22 cellular contexts compared by ENCODE assay signal in the genomic region with DNA sequence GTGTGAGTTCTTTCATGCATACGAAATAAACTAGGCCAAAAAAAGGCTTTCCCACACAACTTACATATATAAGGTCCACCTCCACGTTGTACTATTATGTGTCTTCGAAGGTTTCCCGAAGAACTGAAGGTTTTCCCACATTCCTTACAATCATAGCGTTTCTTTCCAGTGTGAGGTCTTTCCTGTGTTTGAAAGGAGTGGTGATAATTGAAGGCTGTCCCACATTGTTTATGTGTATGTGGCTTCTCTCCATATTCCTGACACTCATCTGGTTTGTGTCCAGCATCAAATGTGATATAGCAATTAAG. TPM values are rescaled to one million over a fixed set of nuclear protein-coding genes. Genes with fewer than 3 reads are reported as not detected.
A peak's percentile ranks its signal among the peaks of the same experiment; 100 is the strongest.
DNase-seq lines count a peak whose midpoint lies in the region; ATAC-seq, FAIRE-seq and TF ChIP-seq lines count a peak whose summit lies in the region.
"Had no signal": no experiment of that assay in that cellular context is flagged by ENCODE, and none has a peak within 500 bp of the region (broad histone marks: within the 10 kb centered on the region; RNA-seq: fewer than 3 reads in every experiment).

No MANE protein-coding gene starts in this region.

- peaks cover 38 to 80% (median 61%) of the 10 kb centered on the region in 4 donors for H3K9me3 ChIP-seq in liver (ENCODE audit: control insufficient read depth in 4 of 4, low read length in 3 of 4)
- H3K9me3 ChIP-seq in HepG2 (ENCODE audit: low read length): peaks cover 51% of the 10 kb centered on the region
- peaks cover 91% of the 10 kb centered on the region for H3K9me3 ChIP-seq in adipocyte (ENCODE audit: control insufficient read depth, low read length)
- peaks cover 26 to 76% (median 62%) of the 10 kb centered on the region in 4 donors for H3K9me3 ChIP-seq in upper lobe of left lung

- in situ Hi-C loops in HepG2 (cut with HindIII; ENCODE audit: extremely low pct_ligation_motif_present, low pct_unique_long_range_greater_than_20kb): no loop called here

- H3K27me3 Mint-ChIP-seq in activated T-cell treated with anti-CD3 and anti-CD28 coated beads, Interleukin-2, amount 50 U/mL, for 72 hours (ENCODE audit: low read depth): no peaks in the 10 kb centered on the region
- H3K27me3 Mint-ChIP-seq: B cell; CD4-positive, alpha-beta T cell had no signal

- H3K27me3 ChIP-seq in liver (ENCODE audit: control insufficient read depth in 4 of 4, insufficient read depth in 4 of 4, low read length in 3 of 4) (no peaks in the 10 kb centered on the region), HepG2 (ENCODE audit: control insufficient read depth in 1 of 2, insufficient read depth in 2 of 2, low read length in 2 of 2) (no peaks in the 10 kb centered on the region), adipocyte (replicated peaks; ENCODE audit: control insufficient read depth, insufficient read depth, low read length) (no peaks in the 10 kb centered on the region), upper lobe of left lung (no peaks in the 10 kb centered on the region)

- BruUV-seq in HepG2 (replicated peaks; lab: Mats Ljungman, UMichigan): no TSS peak

- DNase-seq in HepG2 (ENCODE audit: low spot score): no peak
- no peak for DNase-seq in adipocyte (ENCODE audit: low read depth)
- peak; percentile 1 for DNase-seq in fibroblast of peridontal ligament (ENCODE audit: extremely low read depth)
- DNase-seq in upper lobe of left lung: no peak
- no peak for DNase-seq in SKM-1 (lab: John Stamatoyannopoulos, UW; ENCODE audit: unreplicated experiment)
- DNase-seq in activated T-cell treated with anti-CD3 and anti-CD28 coated beads, Interleukin-2, amount 50 U/mL, for 72 hours: no peak
- no peak for DNase-seq in kidney glomerular epithelial cell (lab: John Stamatoyannopoulos, UW)
- DNase-seq: ACHN; C1 segment of cervical spinal cord; Calu3; CD4-positive, alpha-beta T cell; DMS 273 treated with DMSO at 0.1 percent for 48 hours; DMS79 treated with DMSO at 0.1 percent for 48 hours; EL; HFFc6 had no signal

- H3K27ac ChIP-seq in liver (ENCODE audit: low read depth in 1 of 2, low read length in 2 of 2) (no peak overlapping the region), HepG2 (ENCODE audit: extremely low read length, insufficient read depth, low read length) (no peak overlapping the region), upper lobe of left lung (no peak overlapping the region)

- POLR2A ChIA-PET in HepG2 (lab: Yijun Ruan, JAX): no interaction called here

- no peak overlapping the region for H2AFZ ChIP-seq in HepG2 (ENCODE audit: low read length)

- no peaks in the 10 kb centered on the region for H3K4me1 Mint-ChIP-seq in activated T-cell treated with anti-CD3 and anti-CD28 coated beads, Interleukin-2, amount 50 U/mL, for 72 hours (ENCODE audit: low read depth)
- H3K4me1 Mint-ChIP-seq: B cell had no signal

- CTCF ChIA-PET in HepG2 (lab: Yijun Ruan, JAX; ENCODE audit: low intra/inter-chr PET ratio, low total read pairs): no interaction called here

- H3K4me3 ChIP-seq in liver (ENCODE audit: low read depth in 1 of 3, low read length in 3 of 3) (peak overlapping the region in 2 of 3 donors; percentile 37 to 44), HepG2 (replicated peaks in 1 of 3; ENCODE audit: insufficient read depth in 1 of 3, low read depth in 2 of 3, low read length in 3 of 3) (no peak overlapping the region), adipocyte (ENCODE audit: low read length) (peak overlapping the region; percentile 59), upper lobe of left lung (no peak overlapping the region)
- H3K4me3 ChIP-seq: HAP-1 had no signal

- no peaks in the 10 kb centered on the region for H4K20me1 ChIP-seq in HepG2 (ENCODE audit: insufficient read depth, low read length)

- no peaks in the 10 kb centered on the region for H3K79me2 ChIP-seq in HepG2 (ENCODE audit: insufficient read depth, low read length)

- intact Hi-C loops in HepG2 (cut with micrococcal nuclease; ENCODE audit: unreplicated experiment): no loop called here

- TF ChIP-seq CTCF in liver (IDR thresholded peaks at IDR 0.05; ENCODE audit: low read depth, low read length, missing input control) (no peak), HepG2 (CRISPR knock-in tag; IDR thresholded peaks at IDR 0.05) (no peak), upper lobe of left lung (IDR thresholded peaks at IDR 0.05) (no peak)

- TF ChIP-seq EP300 in HepG2 (IDR thresholded peaks at IDR 0.05; ENCODE audit: low read depth in 2 of 2, low read length in 2 of 2) (no peak), HepG2 (CRISPR knock-in tag; IDR thresholded peaks at IDR 0.05; ENCODE audit: borderline replicate concordance) (no peak), upper lobe of left lung (IDR thresholded peaks at IDR 0.05) (no peak)

- TF ChIP-seq POLR2A in HepG2 (IDR thresholded peaks at IDR 0.05; ENCODE audit: insufficient read depth in 1 of 2, low read depth in 2 of 2, low read length in 2 of 2) (no peak), upper lobe of left lung (IDR thresholded peaks at IDR 0.05) (no peak)

- H3K36me3 ChIP-seq in liver (ENCODE audit: control insufficient read depth in 4 of 4, insufficient read depth in 3 of 4, low read depth in 1 of 4, low read length in 3 of 4) (peaks cover 9 to 36% (median 30%) of the 10 kb centered on the region in 4 donors), HepG2 (replicated peaks in 1 of 2; ENCODE audit: control insufficient read depth in 1 of 2, insufficient read depth in 2 of 2, low read length in 2 of 2) (peaks cover 3 to 37% of the 10 kb centered on the region in 2 experiments; a peak in 4 of 5 replicates), adipocyte (ENCODE audit: control insufficient read depth, insufficient read depth, low read length, severe bottlenecking) (peaks cover 44% of the 10 kb centered on the region), upper lobe of left lung (peaks cover 6 to 28% (median 23%) of the 10 kb centered on the region in 4 donors)

- H3K9ac ChIP-seq in liver (ENCODE audit: low read depth in 1 of 2, low read length in 2 of 2) (no peak overlapping the region), HepG2 (ENCODE audit: insufficient read depth, low read depth, low read length) (no peak overlapping the region), adipocyte (ENCODE audit: low read length) (no peak overlapping the region)

- no peaks in the 10 kb centered on the region for H3K4me1 ChIP-seq in liver (ENCODE audit: control insufficient read depth in 4 of 4, insufficient read depth in 4 of 4, low read length in 3 of 4)
- H3K4me1 ChIP-seq in HepG2 (ENCODE audit: insufficient read depth, low read length): no peaks in the 10 kb centered on the region
- no peaks in the 10 kb centered on the region for H3K4me1 ChIP-seq in adipocyte (ENCODE audit: control insufficient read depth, insufficient read depth, low read length)
- no peaks in the 10 kb centered on the region for H3K4me1 ChIP-seq in upper lobe of left lung
- H3K4me1 ChIP-seq: HAP-1 had no signal

- no peak for FAIRE-seq in HepG2 (lab: Jason Lieb, UNC)
- FAIRE-seq: G401.6, GM12891, H1 had no signal

- ATAC-seq in HepG2 (no peak), upper lobe of left lung (ENCODE audit: low FRiP score in 2 of 2) (no peak)
- no peak for ATAC-seq in activated T-cell treated with anti-CD3 and anti-CD28 coated beads, Interleukin-2, amount 50 U/mL, for 72 hours (replicated peaks in 1 of 2)

- no peak overlapping the region for H3K4me2 ChIP-seq in HepG2 (ENCODE audit: low read depth, low read length)

- H3K4me3 Mint-ChIP-seq in activated T-cell treated with anti-CD3 and anti-CD28 coated beads, Interleukin-2, amount 50 U/mL, for 72 hours: no peak overlapping the region
- H3K4me3 Mint-ChIP-seq: B cell; CD4-positive, alpha-beta T cell; HFFc6 had no signal

- H3K27ac Mint-ChIP-seq in activated T-cell treated with anti-CD3 and anti-CD28 coated beads, Interleukin-2, amount 50 U/mL, for 72 hours: no peak overlapping the region
- H3K27ac Mint-ChIP-seq: B cell; CD4-positive, alpha-beta T cell; HFFc6 had no signal

- H3K36me3 Mint-ChIP-seq in activated T-cell treated with anti-CD3 and anti-CD28 coated beads, Interleukin-2, amount 50 U/mL, for 72 hours (ENCODE audit: insufficient read depth in 2 of 2): peaks cover 31 to 57% of the 10 kb centered on the region in 2 donors

- 98% methylated on average over 5 of the region's 5 CpGs for WGBS in liver
- WGBS in HepG2 (ENCODE audit: low lambda C conversion rate): 97% methylated on average over 5 of the region's 5 CpGs
- WGBS in upper lobe of left lung, 2 donors: 94 to 98% methylated on average over 5 of the region's 5 CpGs

- H3K9me3 Mint-ChIP-seq in activated T-cell treated with anti-CD3 and anti-CD28 coated beads, Interleukin-2, amount 50 U/mL, for 72 hours: peaks cover 28 to 39% of the 10 kb centered on the region in 2 donors

- TF ChIP-seq RAD21 in liver (IDR thresholded peaks at IDR 0.05) (no peak), HepG2 (CRISPR knock-in tag; IDR thresholded peaks at IDR 0.05) (no peak)

RNA-seq across cellular contexts. Expression of gene ZNF442, which starts 14.6 kb away (rescaled TPM):
- total RNA-seq in liver (1 to 10 TPM; 2.8 to 4.2 TPM), HepG2 (2016; rRNA removed; fragmentation: Illumina TruSeq; extraction: Trizol) (6.0 and 8.6 TPM in 2 replicates), upper lobe of left lung (1 to 10 TPM in 5 of 6 donors, under 1 TPM in 1; 0.33 to 6.3 (median 2.1) TPM)
- polyA plus RNA-seq in liver (under 1 TPM; 0.49 to 0.67 TPM), HepG2 (2011; rRNA removed) (0.57 and 1.0 TPM in 2 replicates)
- 3.2 and 3.9 TPM in 2 replicates for total RNA-seq in HepG2 (2016; cell fraction: cytosol; rRNA removed; fragmentation: Illumina TruSeq; extraction: Trizol; ENCODE audit: low read depth)
- 6.0 and 8.5 TPM in 2 replicates for total RNA-seq in HepG2 (2016; cell fraction: insoluble cytoplasmic fraction; rRNA removed; fragmentation: Illumina TruSeq; extraction: Trizol)
- total RNA-seq in HepG2 (2016; cell fraction: membrane; rRNA removed; fragmentation: Illumina TruSeq; extraction: Trizol): 4.6 and 5.1 TPM in 2 replicates
- 3.7 and 5.1 TPM in 2 replicates for total RNA-seq in HepG2 (2016; cell fraction: nucleus; rRNA removed; fragmentation: Illumina TruSeq; extraction: Trizol)
- polyA plus RNA-seq in HepG2 (2011; cell fraction: cytosol; rRNA removed): 0.21 and 0.63 TPM in 2 replicates
- 0.73 and 0.82 TPM in 2 replicates for polyA plus RNA-seq in HepG2 (2011; cell fraction: nucleus; rRNA removed)
- 0.76 and 0.89 TPM in 2 replicates for polyA plus RNA-seq in HepG2 (2012)
- 0.09 and 0.19 TPM in 2 replicates for polyA plus RNA-seq in HepG2 (2016; cell fraction: cytosol; fragmentation: Illumina TruSeq; extraction: Trizol; ENCODE audit: low read depth)
- 3.2 and 3.4 TPM in 2 replicates for polyA plus RNA-seq in HepG2 (2016; cell fraction: insoluble cytoplasmic fraction; fragmentation: Illumina TruSeq; extraction: Trizol; ENCODE audit: low read depth)
- 0.40 and 0.74 TPM in 2 replicates for polyA plus RNA-seq in HepG2 (2016; cell fraction: membrane; fragmentation: Illumina TruSeq; extraction: Trizol; ENCODE audit: low read depth)
- 3.1 and 5.2 TPM in 2 replicates for polyA plus RNA-seq in HepG2 (2016; cell fraction: nucleus; fragmentation: Illumina TruSeq; extraction: Trizol; ENCODE audit: insufficient read depth, low read depth)
- 0.48 TPM in 1 of 2 replicates, not detected in the other for polyA minus RNA-seq in HepG2 (2011; rRNA and poly(A)+ RNA removed; ENCODE audit: low replicate concordance)
- 1.4 and 2.9 TPM in 2 replicates for polyA minus RNA-seq in HepG2 (2011; cell fraction: cytosol; rRNA and poly(A)+ RNA removed)
- polyA minus RNA-seq in HepG2 (2011; cell fraction: nucleus; rRNA and poly(A)+ RNA removed): 2.2 and 3.0 TPM in 2 replicates
- 1 to 10 TPM; 2.0 to 3.1 TPM for total RNA-seq in activated T-cell treated with anti-CD3 and anti-CD28 coated beads, Interleukin-2, amount 50 U/mL, for 72 hours

RNA-seq across cellular contexts. Expression of gene ZNF563, which starts 17.4 kb away (rescaled TPM):
- total RNA-seq in liver (10 to 100 TPM in 1 of 2 donors, 1 to 10 TPM in 1; 6.2 to 15.8 TPM), HepG2 (2016; rRNA removed; fragmentation: Illumina TruSeq; extraction: Trizol) (19.5 and 26.3 TPM in 2 replicates), upper lobe of left lung (10 to 100 TPM in 1 of 6 donors, 1 to 10 TPM in 5; 2.0 to 21.0 (median 4.3) TPM)
- polyA plus RNA-seq in liver (1 to 10 TPM; 2.5 to 7.6 TPM), HepG2 (2011; rRNA removed) (7.1 and 7.5 TPM in 2 replicates)
- 4.8 and 5.3 TPM in 2 replicates for total RNA-seq in HepG2 (2016; cell fraction: cytosol; rRNA removed; fragmentation: Illumina TruSeq; extraction: Trizol; ENCODE audit: low read depth)
- 18.3 and 25.3 TPM in 2 replicates for total RNA-seq in HepG2 (2016; cell fraction: insoluble cytoplasmic fraction; rRNA removed; fragmentation: Illumina TruSeq; extraction: Trizol)
- total RNA-seq in HepG2 (2016; cell fraction: membrane; rRNA removed; fragmentation: Illumina TruSeq; extraction: Trizol): 6.5 and 9.3 TPM in 2 replicates
- 11.4 and 13.5 TPM in 2 replicates for total RNA-seq in HepG2 (2016; cell fraction: nucleus; rRNA removed; fragmentation: Illumina TruSeq; extraction: Trizol)
- polyA plus RNA-seq in HepG2 (2011; cell fraction: cytosol; rRNA removed): 4.2 and 5.3 TPM in 2 replicates
- polyA plus RNA-seq in HepG2 (2011; cell fraction: nucleus; rRNA removed): 5.2 and 5.7 TPM in 2 replicates
- 5.2 and 6.9 TPM in 2 replicates for polyA plus RNA-seq in HepG2 (2012)
- polyA plus RNA-seq in HepG2 (2016; cell fraction: cytosol; fragmentation: Illumina TruSeq; extraction: Trizol; ENCODE audit: low read depth): 1.2 and 1.7 TPM in 2 replicates
- 19.8 and 21.0 TPM in 2 replicates for polyA plus RNA-seq in HepG2 (2016; cell fraction: insoluble cytoplasmic fraction; fragmentation: Illumina TruSeq; extraction: Trizol; ENCODE audit: low read depth)
- polyA plus RNA-seq in HepG2 (2016; cell fraction: membrane; fragmentation: Illumina TruSeq; extraction: Trizol; ENCODE audit: low read depth): 2.4 and 2.5 TPM in 2 replicates
- 7.9 and 14.1 TPM in 2 replicates for polyA plus RNA-seq in HepG2 (2016; cell fraction: nucleus; fragmentation: Illumina TruSeq; extraction: Trizol; ENCODE audit: insufficient read depth, low read depth)
- 6.6 TPM in 1 of 2 replicates, not detected in the other for polyA minus RNA-seq in HepG2 (2011; rRNA and poly(A)+ RNA removed; ENCODE audit: low replicate concordance)
- 6.7 and 7.1 TPM in 2 replicates for polyA minus RNA-seq in HepG2 (2011; cell fraction: cytosol; rRNA and poly(A)+ RNA removed)
- polyA minus RNA-seq in HepG2 (2011; cell fraction: nucleus; rRNA and poly(A)+ RNA removed): 17.3 and 20.3 TPM in 2 replicates
- 10 to 100 TPM in 1 of 2 donors, 1 to 10 TPM in 1; 8.2 to 13.1 TPM for total RNA-seq in activated T-cell treated with anti-CD3 and anti-CD28 coated beads, Interleukin-2, amount 50 U/mL, for 72 hours
- total RNA-seq: A172 had no signal

RNA-seq across cellular contexts. Expression of gene ZNF799, which starts 50.2 kb away (rescaled TPM):
- total RNA-seq in liver: 1 to 10 TPM; 2.8 to 5.3 TPM
- 1 to 10 TPM; 1.6 to 2.2 TPM for polyA plus RNA-seq in liver
- total RNA-seq in HepG2 (2016; rRNA removed; fragmentation: Illumina TruSeq; extraction: Trizol): 17.9 and 27.0 TPM in 2 replicates
- 4.5 and 5.5 TPM in 2 replicates for total RNA-seq in HepG2 (2016; cell fraction: cytosol; rRNA removed; fragmentation: Illumina TruSeq; extraction: Trizol; ENCODE audit: low read depth)
- total RNA-seq in HepG2 (2016; cell fraction: insoluble cytoplasmic fraction; rRNA removed; fragmentation: Illumina TruSeq; extraction: Trizol): 17.8 and 28.0 TPM in 2 replicates
- total RNA-seq in HepG2 (2016; cell fraction: membrane; rRNA removed; fragmentation: Illumina TruSeq; extraction: Trizol): 10.2 and 12.9 TPM in 2 replicates
- total RNA-seq in HepG2 (2016; cell fraction: nucleus; rRNA removed; fragmentation: Illumina TruSeq; extraction: Trizol): 17.5 and 19.9 TPM in 2 replicates
- 4.7 and 7.7 TPM in 2 replicates for polyA plus RNA-seq in HepG2 (2011; rRNA removed)
- polyA plus RNA-seq in HepG2 (2011; cell fraction: cytosol; rRNA removed): 2.5 and 3.3 TPM in 2 replicates
- 4.9 and 6.2 TPM in 2 replicates for polyA plus RNA-seq in HepG2 (2011; cell fraction: nucleus; rRNA removed)
- 5.2 and 5.9 TPM in 2 replicates for polyA plus RNA-seq in HepG2 (2012)
- polyA plus RNA-seq in HepG2 (2016; cell fraction: cytosol; fragmentation: Illumina TruSeq; extraction: Trizol; ENCODE audit: low read depth): 0.52 and 0.70 TPM in 2 replicates
- polyA plus RNA-seq in HepG2 (2016; cell fraction: insoluble cytoplasmic fraction; fragmentation: Illumina TruSeq; extraction: Trizol; ENCODE audit: low read depth): 13.3 and 14.1 TPM in 2 replicates
- polyA plus RNA-seq in HepG2 (2016; cell fraction: membrane; fragmentation: Illumina TruSeq; extraction: Trizol; ENCODE audit: low read depth): 1.5 and 1.7 TPM in 2 replicates
- polyA plus RNA-seq in HepG2 (2016; cell fraction: nucleus; fragmentation: Illumina TruSeq; extraction: Trizol; ENCODE audit: insufficient read depth, low read depth): 17.2 and 18.4 TPM in 2 replicates
- polyA minus RNA-seq in HepG2 (2011; rRNA and poly(A)+ RNA removed; ENCODE audit: low replicate concordance): 1.4 and 4.5 TPM in 2 replicates
- 6.2 and 6.7 TPM in 2 replicates for polyA minus RNA-seq in HepG2 (2011; cell fraction: cytosol; rRNA and poly(A)+ RNA removed)
- 22.3 and 26.4 TPM in 2 replicates for polyA minus RNA-seq in HepG2 (2011; cell fraction: nucleus; rRNA and poly(A)+ RNA removed)
- 1 to 10 TPM; 3.1 to 7.6 (median 5.4) TPM for total RNA-seq in upper lobe of left lung
- total RNA-seq in activated T-cell treated with anti-CD3 and anti-CD28 coated beads, Interleukin-2, amount 50 U/mL, for 72 hours: 1 to 10 TPM; 2.3 to 3.4 TPM

RNA-seq across cellular contexts. Expression of gene ZNF44, which starts 56.2 kb away (rescaled TPM):
- total RNA-seq in liver (10 to 100 TPM in 1 of 2 donors, 1 to 10 TPM in 1; 7.1 to 17.9 TPM), HepG2 (2016; rRNA removed; fragmentation: Illumina TruSeq; extraction: Trizol) (15.7 and 16.6 TPM in 2 replicates), upper lobe of left lung (10 to 100 TPM; 10.2 to 22.4 (median 16.5) TPM)
- polyA plus RNA-seq in liver (1 to 10 TPM; 4.1 to 6.6 TPM), HepG2 (2011; rRNA removed) (6.6 and 6.9 TPM in 2 replicates)
- 2.9 and 5.0 TPM in 2 replicates for total RNA-seq in HepG2 (2016; cell fraction: cytosol; rRNA removed; fragmentation: Illumina TruSeq; extraction: Trizol; ENCODE audit: low read depth)
- total RNA-seq in HepG2 (2016; cell fraction: insoluble cytoplasmic fraction; rRNA removed; fragmentation: Illumina TruSeq; extraction: Trizol): 16.5 and 17.8 TPM in 2 replicates
- total RNA-seq in HepG2 (2016; cell fraction: membrane; rRNA removed; fragmentation: Illumina TruSeq; extraction: Trizol): 7.2 and 9.3 TPM in 2 replicates
- 16.5 and 22.5 TPM in 2 replicates for total RNA-seq in HepG2 (2016; cell fraction: nucleus; rRNA removed; fragmentation: Illumina TruSeq; extraction: Trizol)
- polyA plus RNA-seq in HepG2 (2011; cell fraction: cytosol; rRNA removed): 2.4 and 3.2 TPM in 2 replicates
- polyA plus RNA-seq in HepG2 (2011; cell fraction: nucleus; rRNA removed): 9.0 and 10.3 TPM in 2 replicates
- 5.8 and 6.8 TPM in 2 replicates for polyA plus RNA-seq in HepG2 (2012)
- polyA plus RNA-seq in HepG2 (2016; cell fraction: cytosol; fragmentation: Illumina TruSeq; extraction: Trizol; ENCODE audit: low read depth): 0.80 and 0.85 TPM in 2 replicates
- polyA plus RNA-seq in HepG2 (2016; cell fraction: insoluble cytoplasmic fraction; fragmentation: Illumina TruSeq; extraction: Trizol; ENCODE audit: low read depth): 9.5 and 10.5 TPM in 2 replicates
- 2.0 and 2.4 TPM in 2 replicates for polyA plus RNA-seq in HepG2 (2016; cell fraction: membrane; fragmentation: Illumina TruSeq; extraction: Trizol; ENCODE audit: low read depth)
- polyA plus RNA-seq in HepG2 (2016; cell fraction: nucleus; fragmentation: Illumina TruSeq; extraction: Trizol; ENCODE audit: insufficient read depth, low read depth): 49.9 and 53.3 TPM in 2 replicates
- 2.9 and 3.8 TPM in 2 replicates for polyA minus RNA-seq in HepG2 (2011; rRNA and poly(A)+ RNA removed; ENCODE audit: low replicate concordance)
- 3.9 and 4.5 TPM in 2 replicates for polyA minus RNA-seq in HepG2 (2011; cell fraction: cytosol; rRNA and poly(A)+ RNA removed)
- polyA minus RNA-seq in HepG2 (2011; cell fraction: nucleus; rRNA and poly(A)+ RNA removed): 16.4 and 18.2 TPM in 2 replicates
- total RNA-seq in activated T-cell treated with anti-CD3 and anti-CD28 coated beads, Interleukin-2, amount 50 U/mL, for 72 hours: 10 to 100 TPM; 10.8 to 11.8 TPM

Comparison
In these comparisons a context has a peak if more than half of its experiments do, and no peak if none do; other contexts are left out.
1. H3K4me3 ChIP-seq: peak in liver (2 of 3) and adipocyte (single experiment); none in HepG2 (0 of 3) and upper lobe of left lung (0 of 4).